8 cellular contexts compared by ENCODE assay signal in the genomic region with DNA sequence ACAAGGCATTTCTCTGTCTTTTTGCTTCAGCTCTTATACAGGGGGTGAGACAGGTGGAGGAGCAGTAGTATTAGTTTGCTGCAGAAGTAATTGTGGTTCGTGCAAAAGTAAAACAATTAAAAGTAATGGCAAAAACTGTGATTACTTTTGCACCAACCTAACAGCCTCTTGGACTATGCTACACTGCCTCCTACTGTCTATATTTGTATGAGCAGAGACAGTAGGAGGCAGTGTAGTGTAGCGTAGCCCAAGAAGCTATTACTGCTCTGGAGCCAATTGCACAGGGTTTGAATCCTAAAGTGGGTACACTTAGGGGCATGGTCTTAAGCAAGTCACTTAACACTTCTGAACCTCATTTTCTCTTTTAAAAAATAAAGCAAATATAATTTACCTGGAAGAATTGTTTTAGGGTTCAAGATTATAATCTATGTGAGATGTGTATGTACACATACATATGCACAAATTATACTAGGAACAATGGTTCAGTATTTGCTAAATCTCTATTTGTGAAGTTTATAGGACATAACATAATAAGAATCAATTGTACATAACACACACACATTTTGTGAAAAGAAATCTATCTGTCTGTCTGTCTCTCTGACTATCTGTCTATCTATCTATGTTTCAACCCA.
DNase-seq lines count a peak whose midpoint lies in the region; ATAC-seq lines count a peak whose summit lies in the region.

No MANE protein-coding gene starts in this region.

- H2BK120ac ChIP-seq in mesenchymal stem cell (ENCODE audit: low read depth, low read length): no peak overlapping the region

- no peak overlapping the region for H4K91ac ChIP-seq in mesenchymal stem cell (ENCODE audit: low read length)

- no peaks in the 10 kb centered on the region for H3K36me3 ChIP-seq in mesenchymal stem cell (ENCODE audit: control insufficient read depth in 1 of 2, insufficient read depth in 2 of 2, low read depth in 1 of 2, low read length in 2 of 2)

- H3K4me1 ChIP-seq in mesenchymal stem cell (ENCODE audit: control insufficient read depth, insufficient read depth, low read depth, low read length): no peaks in the 10 kb centered on the region

- H3K9ac ChIP-seq in mesenchymal stem cell (ENCODE audit: low read length): no peak overlapping the region

- H3K4ac ChIP-seq in mesenchymal stem cell (ENCODE audit: low read depth in 1 of 2, low read length in 2 of 2): no peak overlapping the region

- intact Hi-C loops in activated T-helper 2 cell treated with anti-CD3 and anti-CD28 coated beads, Interferon-gamma antibody, Interleukin-2, Interleukin-4, amounts not matched to agents 10 μg/mL and 5 μg/mL and 100 μg/mL, durations not matched to agents 14 hours and 24 hours and 36 hours (cut with micrococcal nuclease): no loop called here

- peak; percentile 44 for DNase-seq in DMS 273 (lab: John Stamatoyannopoulos, UW; ENCODE audit: unreplicated experiment)
- DNase-seq in DMS 273 treated with DMSO at 0.1 percent for 48 hours (lab: John Stamatoyannopoulos, UW): no peak
- peak; percentile 2 for DNase-seq in UCSD-AML1 (lab: John Stamatoyannopoulos, UW; ENCODE audit: unreplicated experiment)
- peak; percentile 3 for DNase-seq in mesenchymal stem cell
- no peak for DNase-seq in activated T-helper 2 cell treated with anti-CD3 and anti-CD28 coated beads, Interferon-gamma antibody, Interleukin-2, Interleukin-4, amounts not matched to agents 10 μg/mL and 5 μg/mL and 100 μg/mL, durations not matched to agents 14 hours and 24 hours and 36 hours (ENCODE audit: low spot score)
- no peak for DNase-seq in NCI-H1048 (lab: John Stamatoyannopoulos, UW)
- DNase-seq in KG1 (lab: John Stamatoyannopoulos, UW): no peak

- no peak overlapping the region for H3K27ac ChIP-seq in mesenchymal stem cell (ENCODE audit: low read length, poor library complexity, severe bottlenecking)

- H3K27me3 ChIP-seq in mesenchymal stem cell (ENCODE audit: control insufficient read depth in 1 of 2, insufficient read depth in 1 of 2, low read length in 2 of 2): no peaks in the 10 kb centered on the region

- no peak overlapping the region for H3K27ac Mint-ChIP-seq in activated T-helper 2 cell treated with anti-CD3 and anti-CD28 coated beads, Interferon-gamma antibody, Interleukin-2, Interleukin-4, amounts not matched to agents 10 μg/mL and 5 μg/mL and 100 μg/mL, durations not matched to agents 14 hours and 24 hours and 36 hours

- no peaks in the 10 kb centered on the region for H3K36me3 Mint-ChIP-seq in activated T-helper 2 cell treated with anti-CD3 and anti-CD28 coated beads, Interferon-gamma antibody, Interleukin-2, Interleukin-4, amounts not matched to agents 10 μg/mL and 5 μg/mL and 100 μg/mL, durations not matched to agents 14 hours and 24 hours and 36 hours (ENCODE audit: low read depth)

- no peak overlapping the region for H3K18ac ChIP-seq in mesenchymal stem cell (ENCODE audit: low read depth in 1 of 2, low read length in 2 of 2)

- H3K4me2 ChIP-seq in mesenchymal stem cell (ENCODE audit: low read length, poor library complexity, severe bottlenecking): no peak overlapping the region

- ATAC-seq in HG03460 (IDR thresholded peaks at IDR 0.05; ENCODE audit: unreplicated experiment): peak; percentile 68

- H2BK12ac ChIP-seq in mesenchymal stem cell (ENCODE audit: low read length in 2 of 2): no peak overlapping the region

- no peaks in the 10 kb centered on the region for H3K27me3 Mint-ChIP-seq in activated T-helper 2 cell treated with anti-CD3 and anti-CD28 coated beads, Interferon-gamma antibody, Interleukin-2, Interleukin-4, amounts not matched to agents 10 μg/mL and 5 μg/mL and 100 μg/mL, durations not matched to agents 14 hours and 24 hours and 36 hours (ENCODE audit: low read depth)

- H3K14ac ChIP-seq in mesenchymal stem cell (ENCODE audit: low read length in 2 of 2): no peak overlapping the region

- H3K79me1 ChIP-seq in mesenchymal stem cell (replicated peaks; ENCODE audit: low read length, poor library complexity, severe bottlenecking): no peaks in the 10 kb centered on the region

- peaks cover 13% of the 10 kb centered on the region for H3K9me3 Mint-ChIP-seq in activated T-helper 2 cell treated with anti-CD3 and anti-CD28 coated beads, Interferon-gamma antibody, Interleukin-2, Interleukin-4, amounts not matched to agents 10 μg/mL and 5 μg/mL and 100 μg/mL, durations not matched to agents 14 hours and 24 hours and 36 hours

- no peak overlapping the region for H2AFZ ChIP-seq in mesenchymal stem cell (ENCODE audit: low read depth, low read length)

- H3K4me3 Mint-ChIP-seq in activated T-helper 2 cell treated with anti-CD3 and anti-CD28 coated beads, Interferon-gamma antibody, Interleukin-2, Interleukin-4, amounts not matched to agents 10 μg/mL and 5 μg/mL and 100 μg/mL, durations not matched to agents 14 hours and 24 hours and 36 hours (ENCODE audit: low read depth): no peak overlapping the region

- no peak overlapping the region for H2AK5ac ChIP-seq in mesenchymal stem cell (ENCODE audit: low read length, severe bottlenecking)

- no peak overlapping the region for H2BK15ac ChIP-seq in mesenchymal stem cell (ENCODE audit: low read depth, poor library complexity, severe bottlenecking)

- no peak overlapping the region for H3K4me3 ChIP-seq in mesenchymal stem cell (ENCODE audit: insufficient read depth in 1 of 2, low read depth in 1 of 2, low read length in 2 of 2)

- no CpG with 5 or more reads among the region's 2 CpGs for WGBS in mesenchymal stem cell

- no peaks in the 10 kb centered on the region for H3K9me3 ChIP-seq in mesenchymal stem cell (ENCODE audit: control insufficient read depth, low read length)

- no peak overlapping the region for H3K23ac ChIP-seq in mesenchymal stem cell (ENCODE audit: low read length in 2 of 2)

- H4K8ac ChIP-seq in mesenchymal stem cell (ENCODE audit: low read length): no peak overlapping the region

- H2BK5ac ChIP-seq in mesenchymal stem cell (ENCODE audit: low read depth, low read length, poor library complexity, severe bottlenecking): no peak overlapping the region

- H3K4me1 Mint-ChIP-seq in activated T-helper 2 cell treated with anti-CD3 and anti-CD28 coated beads, Interferon-gamma antibody, Interleukin-2, Interleukin-4, amounts not matched to agents 10 μg/mL and 5 μg/mL and 100 μg/mL, durations not matched to agents 14 hours and 24 hours and 36 hours (ENCODE audit: low read depth): no peaks in the 10 kb centered on the region

Comparison
In these comparisons a context has a peak if more than half of its experiments do, and no peak if none do; other contexts are left out.
1. DNase-seq: peak in DMS 273 (single experiment), UCSD-AML1 (single experiment) and mesenchymal stem cell (single experiment); none in DMS 273 treated with DMSO at 0.1 percent for 48 hours (single experiment), activated T-helper 2 cell treated with anti-CD3 and anti-CD28 coated beads, Interferon-gamma antibody, Interleukin-2, Interleukin-4, amounts not matched to agents 10 μg/mL and 5 μg/mL and 100 μg/mL, durations not matched to agents 14 hours and 24 hours and 36 hours (single experiment), NCI-H1048 (single experiment) and KG1 (single experiment).